18 cellular contexts compared by ENCODE assay signal in genomic region chr2:17800219-17800618, GRCh38. TPM values are rescaled to one million over a fixed set of nuclear protein-coding genes. Genes with fewer than 3 reads are reported as not detected.
A peak's percentile ranks its signal among the peaks of the same experiment; 100 is the strongest.
DNase-seq lines count a peak whose midpoint lies in the region; ATAC-seq, FAIRE-seq and TF ChIP-seq lines count a peak whose summit lies in the region.
"Had no signal": no experiment of that assay in that cellular context is flagged by ENCODE, and none has a peak within 500 bp of the region (broad histone marks: within the 10 kb centered on the region; RNA-seq: fewer than 3 reads in every experiment).

No MANE protein-coding gene starts in this region.

- ATAC-seq in HG02759 (IDR thresholded peaks at IDR 0.05; ENCODE audit: unreplicated experiment) = peak; percentile 40
- no peak for ATAC-seq in GM19035 (IDR thresholded peaks at IDR 0.05; ENCODE audit: unreplicated experiment)
- ATAC-seq: naive thymus-derived CD4-positive, alpha-beta T cell; stimulated activated naive B cell treated with anti-CD40 and anti-IgM and Interleukin-4, amounts not matched to agents 10 μg/mL and 1 μg/mL and 100 μg/mL, for 72 hours had no signal

- peaks cover 83% of the 10 kb centered on the region for H3K4me1 ChIP-seq in BLaER1
- no peaks in the 10 kb centered on the region for H3K4me1 ChIP-seq in astrocyte (ENCODE audit: insufficient read depth, low read length)

- H4K20me1 ChIP-seq in BLaER1 (no peaks in the 10 kb centered on the region), astrocyte (ENCODE audit: insufficient read depth, low read length) (no peaks in the 10 kb centered on the region)

- no peak for FAIRE-seq in astrocyte (lab: Jason Lieb, UNC)

- TF ChIP-seq CTCF in astrocyte (IDR thresholded peaks at IDR 0.05; ENCODE audit: insufficient read depth, low read depth, low read length) = no peak

- H3K4me3 ChIP-seq in BLaER1 (no peak overlapping the region), astrocyte (ENCODE audit: insufficient read depth, low read depth, low read length) (no peak overlapping the region)
- H3K4me3 ChIP-seq: cardiac muscle cell had no signal

- no peak overlapping the region for H2AFZ ChIP-seq in astrocyte (ENCODE audit: low read depth, low read length)

- H3K9ac ChIP-seq in BLaER1 (no peak overlapping the region), astrocyte (ENCODE audit: low read length) (no peak overlapping the region)

- no peaks in the 10 kb centered on the region for H3K36me3 ChIP-seq in BLaER1
- no peaks in the 10 kb centered on the region for H3K36me3 ChIP-seq in astrocyte (ENCODE audit: insufficient read depth, low read length)
- H3K36me3 ChIP-seq: cardiac muscle cell had no signal

- H3K4me3 Mint-ChIP-seq in astrocyte (ENCODE audit: unreplicated experiment) = no peak overlapping the region
- H3K4me3 Mint-ChIP-seq: CD14-positive monocyte had no signal

- H3K9me3 ChIP-seq in BLaER1 (no peaks in the 10 kb centered on the region; the same call in 1 of the 2 replicates), astrocyte (ENCODE audit: insufficient read depth, low read depth, low read length) (no peaks in the 10 kb centered on the region)

- H3K27ac Mint-ChIP-seq in astrocyte (ENCODE audit: unreplicated experiment) = no peak overlapping the region

- H3K4me1 Mint-ChIP-seq in astrocyte (ENCODE audit: low read depth, unreplicated experiment) = peaks cover 6% of the 10 kb centered on the region

- no peaks in the 10 kb centered on the region for H3K27me3 ChIP-seq in BLaER1
- peaks cover 2% of the 10 kb centered on the region for H3K27me3 ChIP-seq in astrocyte (ENCODE audit: insufficient read depth, low read length)
- H3K27me3 ChIP-seq: cardiac muscle cell had no signal

- H3K36me3 Mint-ChIP-seq in astrocyte (ENCODE audit: low read depth, unreplicated experiment) = no peaks in the 10 kb centered on the region
- H3K36me3 Mint-ChIP-seq: CD14-positive monocyte had no signal

- H3K27ac ChIP-seq in BLaER1 (peak overlapping the region; percentile 48; the same call in 1 of the 2 replicates), astrocyte (ENCODE audit: low read depth, low read length) (no peak overlapping the region)
- H3K27ac ChIP-seq: cardiac muscle cell had no signal

- H3K27me3 Mint-ChIP-seq in astrocyte (ENCODE audit: low read depth, unreplicated experiment) = peaks cover 8% of the 10 kb centered on the region
- H3K27me3 Mint-ChIP-seq: stimulated activated naive B cell treated with anti-CD40 and anti-IgM and Interleukin-4, amounts not matched to agents 10 μg/mL and 1 μg/mL and 100 μg/mL, for 72 hours had no signal

- DNase-seq in astrocyte (ENCODE audit: low read depth) (peak; percentile 16), midbrain (lab: John Stamatoyannopoulos, UW) (peak; percentile 19), NCI-H226 (no peak)
- no peak for DNase-seq in activated CD4-positive, CD25-positive, alpha-beta regulatory T cell treated with anti-CD3 and anti-CD28 coated beads, Interleukin-2, amount 50 U/mL, for 72 hours
- no peak for DNase-seq in stimulated activated CD4-positive, alpha-beta T cell treated with anti-CD3 and anti-CD28 coated beads, Interleukin-12 subunit alpha, Interleukin-12 subunit beta, amount 100 ng/mL, for 4 hours
- DNase-seq: activated effector memory CD4-positive, alpha-beta T cell treated with anti-CD3 and anti-CD28 coated beads, Interleukin-2, amount 50 U/mL, for 16 hours; KBM-7; naive thymus-derived CD4-positive, alpha-beta T cell; NCI-H526 treated with DMSO at 0.1 percent for 48 hours; stimulated activated CD4-positive, alpha-beta T cell treated with anti-CD3 and anti-CD28 coated beads, Interleukin-2, amount 100 ng/mL, for 24 hours; stimulated activated naive B cell treated with anti-CD40 and anti-IgM and Interleukin-4, amounts not matched to agents 10 μg/mL and 1 μg/mL and 100 μg/mL, for 72 hours had no signal

- no peaks in the 10 kb centered on the region for H3K9me3 Mint-ChIP-seq in astrocyte (ENCODE audit: unreplicated experiment)
- H3K9me3 Mint-ChIP-seq: naive thymus-derived CD4-positive, alpha-beta T cell had no signal

- H3K79me2 ChIP-seq in astrocyte (ENCODE audit: insufficient read depth, low read length) = no peaks in the 10 kb centered on the region

- peak overlapping the region; percentile 60 for H3K4me2 ChIP-seq in BLaER1
- H3K4me2 ChIP-seq in astrocyte (ENCODE audit: low read length) = no peak overlapping the region

RNA-seq across cellular contexts. Expression of gene MSGN1, which starts 16.0 kb away (rescaled TPM):
- total RNA-seq in astrocyte = not detected in 2 replicates
- total RNA-seq: cardiac muscle cell; epithelial cell of proximal tubule; H4; naive thymus-derived CD4-positive, alpha-beta T cell had no signal

RNA-seq across cellular contexts. Expression of gene GEN1, which starts 46.3 kb away (rescaled TPM):
- 4.6 and 9.1 TPM in 2 replicates for total RNA-seq in astrocyte

RNA-seq across cellular contexts. Expression of gene SMC6, which starts 46.6 kb away (rescaled TPM):
- total RNA-seq in astrocyte = 17.3 and 20.1 TPM in 2 replicates

Comparison
In these comparisons a context has a peak if more than half of its experiments do, and no peak if none do; other contexts are left out.
1. DNase-seq: peak in astrocyte (single experiment) and midbrain (single experiment); none in activated CD4-positive, CD25-positive, alpha-beta regulatory T cell treated with anti-CD3 and anti-CD28 coated beads, Interleukin-2, amount 50 U/mL, for 72 hours (single experiment), stimulated activated CD4-positive, alpha-beta T cell treated with anti-CD3 and anti-CD28 coated beads, Interleukin-12 subunit alpha, Interleukin-12 subunit beta, amount 100 ng/mL, for 4 hours (single experiment) and NCI-H226 (single experiment).